Comparison of ENCODE assay signal across 11 cellular contexts in genomic region chr9:76866689-76867088, GRCh38. TPM values are rescaled to one million over a fixed set of nuclear protein-coding genes. Genes with fewer than 3 reads are reported as not detected.
A peak's percentile ranks its signal among the peaks of the same experiment; 100 is the strongest.
DNase-seq lines count a peak whose midpoint lies in the region; ATAC-seq and TF ChIP-seq lines count a peak whose summit lies in the region.
"Had no signal": no experiment of that assay in that cellular context is flagged by ENCODE, and none has a peak within 500 bp of the region (broad histone marks: within the 10 kb centered on the region; RNA-seq: fewer than 3 reads in every experiment).

No MANE protein-coding gene starts in this region.

- intact Hi-C loops in natural killer cell (cut with micrococcal nuclease), result no loop called here
- intact Hi-C loops in posterior cingulate gyrus (cut with DNase I), result no loop called here

- H3K4me3 ChIP-seq in AG04449 (ENCODE audit: low read depth, low read length) (no peak overlapping the region), brain microvascular endothelial cell (ENCODE audit: low read depth, low read length) (no peak overlapping the region)

- H3K27ac ChIP-seq in brain microvascular endothelial cell, result peak overlapping the region; percentile 43

- H3K36me3 Mint-ChIP-seq in natural killer cell, result no peaks in the 10 kb centered on the region
- H3K36me3 Mint-ChIP-seq: CD8-positive, alpha-beta memory T cell had no signal

- no peaks in the 10 kb centered on the region for H3K4me1 Mint-ChIP-seq in natural killer cell

- H3K4me3 Mint-ChIP-seq in natural killer cell, result no peak overlapping the region
- H3K4me3 Mint-ChIP-seq: CD8-positive, alpha-beta memory T cell had no signal

- CTCF ChIA-PET in AG04449 (lab: Yijun Ruan, JAX), result no interaction called here

- DNase-seq in AG04449 (ENCODE audit: low read depth, low spot score) (peak; percentile 71), HPDE6-E6E7 (ENCODE audit: extremely low spot score) (peak; percentile 80), brain microvascular endothelial cell (peak; percentile 83), left kidney (ENCODE audit: low read depth, low spot score) (peak; percentile 47), NCI-H1930 (lab: John Stamatoyannopoulos, UW) (no peak), natural killer cell (no peak), posterior cingulate gyrus (no peak)
- DNase-seq: activated CD8-positive, alpha-beta memory T cell treated with anti-CD3 and anti-CD28 coated beads, Interleukin-2, amount 50 U/mL, for 48 hours; CD8-positive, alpha-beta memory T cell; stimulated activated CD4-positive, alpha-beta T cell treated with anti-CD3 and anti-CD28 coated beads, Interleukin-4, amount 100 ng/mL, for 24 hours had no signal

- H3K27me3 ChIP-seq in brain microvascular endothelial cell (replicated peaks), result no peaks in the 10 kb centered on the region

- in situ Hi-C loops in brain microvascular endothelial cell (cut with HindIII; ENCODE audit: low pct_ligation_motif_present, low sequenced_read_pairs), result no loop called here

- no peak for TF ChIP-seq CTCF in AG04449 (IDR thresholded peaks at IDR 0.05; ENCODE audit: insufficient read depth, low read length, missing control alignments)
- TF ChIP-seq CTCF in brain microvascular endothelial cell (IDR thresholded peaks at IDR 0.05; ENCODE audit: low read depth, low read length, missing control alignments), result no peak
- TF ChIP-seq CTCF in natural killer cell (IDR thresholded peaks at IDR 0.05), result no peak

- H3K9me3 Mint-ChIP-seq in natural killer cell, result no peaks in the 10 kb centered on the region

- ATAC-seq in GM18511 (IDR thresholded peaks at IDR 0.05; ENCODE audit: unreplicated experiment) (no peak), natural killer cell (no peak)

- POLR2A ChIA-PET in AG04449 (lab: Yijun Ruan, JAX), result interaction anchor here (1.5 kb wide), 1 partner anchor 40 kb away, joined by 3 read pairs; no protein-coding TSS in a partner anchor

- H3K27ac Mint-ChIP-seq in natural killer cell, result no peak overlapping the region
- H3K27ac Mint-ChIP-seq: CD8-positive, alpha-beta memory T cell had no signal

- H3K27me3 Mint-ChIP-seq in natural killer cell (ENCODE audit: low read depth in 2 of 2), result peaks cover 9 to 24% of the 10 kb centered on the region in 2 donors

- no peaks in the 10 kb centered on the region for H3K36me3 ChIP-seq in brain microvascular endothelial cell (replicated peaks)

RNA-seq across cellular contexts. Expression of gene PRUNE2, which starts 39.2 kb away (rescaled TPM):
- under 1 TPM in 2 of 3 donors, not detected in 1; 0.43 to 0.45 TPM for total RNA-seq in natural killer cell

Comparison
In these comparisons a context has a peak if more than half of its experiments do, and no peak if none do; other contexts are left out.
1. DNase-seq: peak in AG04449 (single experiment), HPDE6-E6E7 (single experiment), brain microvascular endothelial cell (single experiment) and left kidney (single experiment); none in NCI-H1930 (0 of 2), natural killer cell (single experiment) and posterior cingulate gyrus (0 of 10).